In genomic region chr15:61016087-61016486, GRCh38 we compare ENCODE assay signal across 7 cellular contexts.
"Had no signal": no experiment of that assay in that cellular context is flagged by ENCODE, and none has a peak within 500 bp of the region (broad histone marks: within the 10 kb centered on the region; RNA-seq: fewer than 3 reads in every experiment).

No MANE protein-coding gene starts in this region.

- H3K4me2 ChIP-seq: KMS-11 had no signal

- DNase-seq: IMR-90, KBM-7, KG1 had no signal

- H3K27ac ChIP-seq: HL-60, KMS-11 had no signal

- ATAC-seq: HepG2, K562 had no signal

- H3K9ac ChIP-seq: KMS-11 had no signal

- H3K4me3 ChIP-seq: K562 had no signal
